Comparison of ENCODE assay signal across 1 cellular context in the genomic region with DNA sequence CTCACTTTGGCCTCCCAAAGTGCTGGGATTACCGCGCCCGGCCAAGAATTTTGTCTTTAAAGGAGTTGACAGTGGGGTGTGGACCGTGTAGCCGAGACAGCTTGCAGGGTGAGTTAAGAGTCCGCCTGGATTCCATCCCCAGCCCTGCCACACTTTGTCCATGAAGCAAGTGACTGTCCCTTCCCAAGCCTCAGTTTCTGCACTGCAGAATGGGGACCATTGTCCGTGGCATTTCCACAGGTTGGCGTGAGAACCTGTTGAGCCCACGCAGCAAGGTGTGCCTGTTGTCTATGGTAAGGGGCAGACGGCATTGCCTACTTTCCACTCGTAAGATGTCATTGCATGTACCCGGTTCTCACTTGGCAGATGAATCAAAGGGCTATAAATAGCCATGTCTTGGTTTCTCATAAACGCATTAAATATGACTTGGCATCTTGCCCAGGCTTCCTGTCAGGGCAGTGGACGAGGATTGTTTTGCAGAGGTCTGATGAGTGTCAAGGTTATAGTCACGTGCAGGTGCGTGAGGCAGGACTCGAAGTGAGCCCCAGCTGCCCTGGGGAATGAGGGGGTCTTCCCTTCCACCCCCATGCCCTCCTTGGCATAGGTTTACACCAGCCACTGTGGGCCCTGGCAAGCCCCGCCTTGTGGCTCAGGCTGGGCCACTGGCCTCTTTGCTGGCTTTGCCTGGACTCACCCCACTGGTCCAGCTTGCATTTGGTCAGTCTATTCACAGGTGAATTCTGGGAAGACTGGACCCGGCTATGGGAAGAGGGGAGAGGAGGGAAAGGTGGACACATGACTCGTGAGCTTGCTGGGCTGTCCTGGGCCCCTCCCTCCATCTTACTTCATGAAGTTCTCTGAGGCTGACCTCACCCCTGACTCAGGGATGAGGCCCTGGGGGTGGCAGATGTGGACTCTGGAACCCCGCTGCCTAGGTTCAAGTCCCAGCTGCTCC.
TF ChIP-seq lines count a peak whose summit lies in the region.

No MANE protein-coding gene starts in this region.

TF ChIP-seq in K562, 482 proteins besides CTCF, POLR2A, EP300 and RAD21 (continued from another document and continues in another):
- TF ChIP-seq, protein P1, sequence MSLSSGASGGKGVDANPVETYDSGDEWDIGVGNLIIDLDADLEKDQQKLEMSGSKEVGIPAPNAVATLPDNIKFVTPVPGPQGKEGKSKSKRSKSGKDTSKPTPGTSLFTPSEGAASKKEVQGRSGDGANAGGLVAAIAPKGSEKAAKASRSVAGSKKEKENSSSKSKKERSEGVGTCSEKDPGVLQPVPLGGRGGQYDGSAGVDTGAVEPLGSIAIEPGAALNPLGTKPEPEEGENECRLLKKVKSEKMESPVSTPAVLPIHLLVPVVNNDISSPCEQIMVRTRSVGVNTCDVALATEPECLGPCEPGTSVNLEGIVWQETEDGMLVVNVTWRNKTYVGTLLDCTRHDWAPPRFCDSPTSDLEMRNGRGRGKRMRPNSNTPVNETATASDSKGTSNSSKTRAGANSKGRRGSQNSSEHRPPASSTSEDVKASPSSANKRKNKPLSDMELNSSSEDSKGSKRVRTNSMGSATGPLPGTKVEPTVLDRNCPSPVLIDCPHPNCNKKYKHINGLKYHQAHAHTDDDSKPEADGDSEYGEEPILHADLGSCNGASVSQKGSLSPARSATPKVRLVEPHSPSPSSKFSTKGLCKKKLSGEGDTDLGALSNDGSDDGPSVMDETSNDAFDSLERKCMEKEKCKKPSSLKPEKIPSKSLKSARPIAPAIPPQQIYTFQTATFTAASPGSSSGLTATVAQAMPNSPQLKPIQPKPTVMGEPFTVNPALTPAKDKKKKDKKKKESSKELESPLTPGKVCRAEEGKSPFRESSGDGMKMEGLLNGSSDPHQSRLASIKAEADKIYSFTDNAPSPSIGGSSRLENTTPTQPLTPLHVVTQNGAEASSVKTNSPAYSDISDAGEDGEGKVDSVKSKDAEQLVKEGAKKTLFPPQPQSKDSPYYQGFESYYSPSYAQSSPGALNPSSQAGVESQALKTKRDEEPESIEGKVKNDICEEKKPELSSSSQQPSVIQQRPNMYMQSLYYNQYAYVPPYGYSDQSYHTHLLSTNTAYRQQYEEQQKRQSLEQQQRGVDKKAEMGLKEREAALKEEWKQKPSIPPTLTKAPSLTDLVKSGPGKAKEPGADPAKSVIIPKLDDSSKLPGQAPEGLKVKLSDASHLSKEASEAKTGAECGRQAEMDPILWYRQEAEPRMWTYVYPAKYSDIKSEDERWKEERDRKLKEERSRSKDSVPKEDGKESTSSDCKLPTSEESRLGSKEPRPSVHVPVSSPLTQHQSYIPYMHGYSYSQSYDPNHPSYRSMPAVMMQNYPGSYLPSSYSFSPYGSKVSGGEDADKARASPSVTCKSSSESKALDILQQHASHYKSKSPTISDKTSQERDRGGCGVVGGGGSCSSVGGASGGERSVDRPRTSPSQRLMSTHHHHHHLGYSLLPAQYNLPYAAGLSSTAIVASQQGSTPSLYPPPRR (CRISPR knock-in tag; IDR thresholded peaks at IDR 0.05; ENCODE audit: borderline replicate concordance) = no peak
- no peak for TF ChIP-seq ARNT (IDR thresholded peaks at IDR 0.05)
- TF ChIP-seq C11orf30 (IDR thresholded peaks at IDR 0.05; ENCODE audit: low read depth) = no peak
- no peak for TF ChIP-seq MYC (IDR thresholded peaks at IDR 0.05; ENCODE audit: low read depth, low read length)
- no peak for TF ChIP-seq MYC (CRISPR knock-in tag; IDR thresholded peaks at IDR 0.05; ENCODE audit: borderline replicate concordance, low read depth)
- TF ChIP-seq, protein P2, sequence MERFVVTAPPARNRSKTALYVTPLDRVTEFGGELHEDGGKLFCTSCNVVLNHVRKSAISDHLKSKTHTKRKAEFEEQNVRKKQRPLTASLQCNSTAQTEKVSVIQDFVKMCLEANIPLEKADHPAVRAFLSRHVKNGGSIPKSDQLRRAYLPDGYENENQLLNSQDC (CRISPR knock-in tag; IDR thresholded peaks at IDR 0.05) = no peak
- no peak for TF ChIP-seq MED1 (CRISPR knock-in tag; IDR thresholded peaks at IDR 0.05; ENCODE audit: borderline replicate concordance)
- TF ChIP-seq ZNF263 (CRISPR knock-in tag; IDR thresholded peaks at IDR 0.05; ENCODE audit: borderline replicate concordance) = no peak
- no peak for TF ChIP-seq HMGN3 (IDR thresholded peaks at IDR 0.05; ENCODE audit: borderline replicate concordance, extremely low read depth, insufficient read length, low read depth, low read length)
- TF ChIP-seq, protein P3, sequence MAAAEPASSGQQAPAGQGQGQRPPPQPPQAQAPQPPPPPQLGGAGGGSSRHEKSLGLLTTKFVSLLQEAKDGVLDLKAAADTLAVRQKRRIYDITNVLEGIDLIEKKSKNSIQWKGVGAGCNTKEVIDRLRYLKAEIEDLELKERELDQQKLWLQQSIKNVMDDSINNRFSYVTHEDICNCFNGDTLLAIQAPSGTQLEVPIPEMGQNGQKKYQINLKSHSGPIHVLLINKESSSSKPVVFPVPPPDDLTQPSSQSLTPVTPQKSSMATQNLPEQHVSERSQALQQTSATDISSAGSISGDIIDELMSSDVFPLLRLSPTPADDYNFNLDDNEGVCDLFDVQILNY (CRISPR knock-in tag; IDR thresholded peaks at IDR 0.05) = no peak
- TF ChIP-seq, protein P4, sequence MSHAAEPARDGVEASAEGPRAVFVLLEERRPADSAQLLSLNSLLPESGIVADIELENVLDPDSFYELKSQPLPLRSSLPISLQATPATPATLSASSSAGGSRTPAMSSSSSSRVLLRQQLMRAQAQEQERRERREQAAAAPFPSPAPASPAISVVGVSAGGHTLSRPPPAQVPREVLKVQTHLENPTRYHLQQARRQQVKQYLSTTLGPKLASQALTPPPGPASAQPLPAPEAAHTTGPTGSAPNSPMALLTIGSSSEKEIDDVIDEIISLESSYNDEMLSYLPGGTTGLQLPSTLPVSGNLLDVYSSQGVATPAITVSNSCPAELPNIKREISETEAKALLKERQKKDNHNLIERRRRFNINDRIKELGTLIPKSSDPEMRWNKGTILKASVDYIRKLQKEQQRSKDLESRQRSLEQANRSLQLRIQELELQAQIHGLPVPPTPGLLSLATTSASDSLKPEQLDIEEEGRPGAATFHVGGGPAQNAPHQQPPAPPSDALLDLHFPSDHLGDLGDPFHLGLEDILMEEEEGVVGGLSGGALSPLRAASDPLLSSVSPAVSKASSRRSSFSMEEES (CRISPR knock-in tag; IDR thresholded peaks at IDR 0.05) = peak; percentile 23; the same call in 1 of the 2 replicates
- TF ChIP-seq, protein P5, sequence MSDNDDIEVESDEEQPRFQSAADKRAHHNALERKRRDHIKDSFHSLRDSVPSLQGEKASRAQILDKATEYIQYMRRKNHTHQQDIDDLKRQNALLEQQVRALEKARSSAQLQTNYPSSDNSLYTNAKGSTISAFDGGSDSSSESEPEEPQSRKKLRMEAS (CRISPR knock-in tag; IDR thresholded peaks at IDR 0.05) = 0 out of 2 replicates have a peak, but pooled peaks have one; percentile 34
- TF ChIP-seq, protein P6, sequence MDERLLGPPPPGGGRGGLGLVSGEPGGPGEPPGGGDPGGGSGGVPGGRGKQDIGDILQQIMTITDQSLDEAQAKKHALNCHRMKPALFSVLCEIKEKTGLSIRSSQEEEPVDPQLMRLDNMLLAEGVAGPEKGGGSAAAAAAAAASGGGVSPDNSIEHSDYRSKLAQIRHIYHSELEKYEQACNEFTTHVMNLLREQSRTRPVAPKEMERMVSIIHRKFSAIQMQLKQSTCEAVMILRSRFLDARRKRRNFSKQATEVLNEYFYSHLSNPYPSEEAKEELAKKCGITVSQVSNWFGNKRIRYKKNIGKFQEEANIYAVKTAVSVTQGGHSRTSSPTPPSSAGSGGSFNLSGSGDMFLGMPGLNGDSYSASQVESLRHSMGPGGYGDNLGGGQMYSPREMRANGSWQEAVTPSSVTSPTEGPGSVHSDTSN (CRISPR knock-in tag; IDR thresholded peaks at IDR 0.05; ENCODE audit: low read depth) = no peak
- TF ChIP-seq, protein P6 (tag; conservative IDR thresholded peaks at IDR 0.05; ENCODE audit: low read depth) = peak; percentile 54
- TF ChIP-seq ZBTB8A (IDR thresholded peaks at IDR 0.05; ENCODE audit: partially characterized antibody) = no peak
- TF ChIP-seq CBX8 (IDR thresholded peaks at IDR 0.05; ENCODE audit: borderline replicate concordance, extremely low read depth, low read depth, low read length, poor library complexity, severe bottlenecking) = no peak
- TF ChIP-seq PHF20 (IDR thresholded peaks at IDR 0.05; ENCODE audit: partially characterized antibody) = no peak
- no peak for TF ChIP-seq SMARCB1 (IDR thresholded peaks at IDR 0.05; ENCODE audit: insufficient read length, low read depth)
- TF ChIP-seq HNRNPK (IDR thresholded peaks at IDR 0.05; ENCODE audit: low read depth, low read length, poor library complexity, severe bottlenecking) = no peak
- no peak for TF ChIP-seq SIN3B (IDR thresholded peaks at IDR 0.05; ENCODE audit: low read depth)
- TF ChIP-seq, protein P7, sequence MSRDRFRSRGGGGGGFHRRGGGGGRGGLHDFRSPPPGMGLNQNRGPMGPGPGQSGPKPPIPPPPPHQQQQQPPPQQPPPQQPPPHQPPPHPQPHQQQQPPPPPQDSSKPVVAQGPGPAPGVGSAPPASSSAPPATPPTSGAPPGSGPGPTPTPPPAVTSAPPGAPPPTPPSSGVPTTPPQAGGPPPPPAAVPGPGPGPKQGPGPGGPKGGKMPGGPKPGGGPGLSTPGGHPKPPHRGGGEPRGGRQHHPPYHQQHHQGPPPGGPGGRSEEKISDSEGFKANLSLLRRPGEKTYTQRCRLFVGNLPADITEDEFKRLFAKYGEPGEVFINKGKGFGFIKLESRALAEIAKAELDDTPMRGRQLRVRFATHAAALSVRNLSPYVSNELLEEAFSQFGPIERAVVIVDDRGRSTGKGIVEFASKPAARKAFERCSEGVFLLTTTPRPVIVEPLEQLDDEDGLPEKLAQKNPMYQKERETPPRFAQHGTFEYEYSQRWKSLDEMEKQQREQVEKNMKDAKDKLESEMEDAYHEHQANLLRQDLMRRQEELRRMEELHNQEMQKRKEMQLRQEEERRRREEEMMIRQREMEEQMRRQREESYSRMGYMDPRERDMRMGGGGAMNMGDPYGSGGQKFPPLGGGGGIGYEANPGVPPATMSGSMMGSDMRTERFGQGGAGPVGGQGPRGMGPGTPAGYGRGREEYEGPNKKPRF (IDR thresholded peaks at IDR 0.05; ENCODE audit: low read depth, low read length) = no peak
- no peak for TF ChIP-seq HMG20A (CRISPR knock-in tag; conservative IDR thresholded peaks at IDR 0.05)
- TF ChIP-seq CREB1 (IDR thresholded peaks at IDR 0.05) = no peak
- TF ChIP-seq CREB1 (CRISPR knock-in tag; IDR thresholded peaks at IDR 0.05) = no peak
- no peak for TF ChIP-seq KDM2B (CRISPR knock-in tag; IDR thresholded peaks at IDR 0.05)
- no peak for TF ChIP-seq BCL6 (CRISPR knock-in tag; IDR thresholded peaks at IDR 0.05)
- no peak for TF ChIP-seq JUND (IDR thresholded peaks at IDR 0.05; ENCODE audit: borderline replicate concordance, low read depth, low read length)
- TF ChIP-seq JUND (tag; IDR thresholded peaks at IDR 0.05; ENCODE audit: borderline replicate concordance, low read depth, low read length) = no peak
- TF ChIP-seq, protein P8, sequence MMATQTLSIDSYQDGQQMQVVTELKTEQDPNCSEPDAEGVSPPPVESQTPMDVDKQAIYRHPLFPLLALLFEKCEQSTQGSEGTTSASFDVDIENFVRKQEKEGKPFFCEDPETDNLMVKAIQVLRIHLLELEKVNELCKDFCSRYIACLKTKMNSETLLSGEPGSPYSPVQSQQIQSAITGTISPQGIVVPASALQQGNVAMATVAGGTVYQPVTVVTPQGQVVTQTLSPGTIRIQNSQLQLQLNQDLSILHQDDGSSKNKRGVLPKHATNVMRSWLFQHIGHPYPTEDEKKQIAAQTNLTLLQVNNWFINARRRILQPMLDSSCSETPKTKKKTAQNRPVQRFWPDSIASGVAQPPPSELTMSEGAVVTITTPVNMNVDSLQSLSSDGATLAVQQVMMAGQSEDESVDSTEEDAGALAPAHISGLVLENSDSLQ (IDR thresholded peaks at IDR 0.05) = 0 out of 2 replicates have a peak, but pooled peaks have one; percentile 6
- TF ChIP-seq RAD51 (IDR thresholded peaks at IDR 0.05; ENCODE audit: borderline replicate concordance, low read depth) = no peak
- TF ChIP-seq BHLHE40 (IDR thresholded peaks at IDR 0.05; ENCODE audit: low read length) = peak; percentile 81
- no peak for TF ChIP-seq SRSF9 (IDR thresholded peaks at IDR 0.05; ENCODE audit: borderline replicate concordance, low read depth, low read length)
- TF ChIP-seq MEIS2 (IDR thresholded peaks at IDR 0.05; ENCODE audit: partially characterized antibody) = peak; percentile 37
- TF ChIP-seq FOSL1 (tag; conservative IDR thresholded peaks at IDR 0.05) = 0 out of 2 replicates have a peak, but pooled peaks have one; percentile 26
- TF ChIP-seq, protein P9, sequence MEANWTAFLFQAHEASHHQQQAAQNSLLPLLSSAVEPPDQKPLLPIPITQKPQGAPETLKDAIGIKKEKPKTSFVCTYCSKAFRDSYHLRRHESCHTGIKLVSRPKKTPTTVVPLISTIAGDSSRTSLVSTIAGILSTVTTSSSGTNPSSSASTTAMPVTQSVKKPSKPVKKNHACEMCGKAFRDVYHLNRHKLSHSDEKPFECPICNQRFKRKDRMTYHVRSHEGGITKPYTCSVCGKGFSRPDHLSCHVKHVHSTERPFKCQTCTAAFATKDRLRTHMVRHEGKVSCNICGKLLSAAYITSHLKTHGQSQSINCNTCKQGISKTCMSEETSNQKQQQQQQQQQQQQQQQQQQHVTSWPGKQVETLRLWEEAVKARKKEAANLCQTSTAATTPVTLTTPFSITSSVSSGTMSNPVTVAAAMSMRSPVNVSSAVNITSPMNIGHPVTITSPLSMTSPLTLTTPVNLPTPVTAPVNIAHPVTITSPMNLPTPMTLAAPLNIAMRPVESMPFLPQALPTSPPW (CRISPR knock-in tag; IDR thresholded peaks at IDR 0.05) = no peak
- TF ChIP-seq NR2C2 (CRISPR knock-in tag; IDR thresholded peaks at IDR 0.05) = no peak
- TF ChIP-seq NR2C2 (tag; IDR thresholded peaks at IDR 0.05) = 0 out of 2 replicates have a peak, but pooled peaks have one; percentile 25
- no peak for TF ChIP-seq ZNF764 (CRISPR knock-in tag; IDR thresholded peaks at IDR 0.05; ENCODE audit: low read depth)
